ENCODE assay signal across 22 cellular contexts in the genomic region with DNA sequence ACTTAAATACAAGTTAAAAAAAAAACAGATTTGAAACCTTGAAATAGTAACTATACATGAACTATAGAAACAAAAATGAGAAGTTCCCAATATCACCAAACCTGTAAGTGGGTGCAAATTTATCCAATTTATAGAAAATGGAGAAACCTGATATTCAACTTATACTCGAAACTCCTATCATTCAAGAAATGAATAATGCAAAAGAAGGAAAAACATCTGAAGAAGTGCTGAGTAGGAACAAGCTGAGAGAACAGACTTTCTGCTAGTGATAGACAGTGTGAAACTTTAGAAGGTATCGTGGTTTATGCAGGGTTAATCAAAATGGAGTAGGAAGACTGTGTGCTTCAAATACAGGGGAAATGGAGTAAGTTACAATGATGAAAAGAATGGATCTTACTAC.
"Had no signal": no experiment of that assay in that cellular context is flagged by ENCODE, and none has a peak within 500 bp of the region (broad histone marks: within the 10 kb centered on the region; RNA-seq: fewer than 3 reads in every experiment).

No MANE protein-coding gene starts in this region.

- H3K9me3 ChIP-seq: ovary, right atrium auricular region, right lobe of liver, tibial nerve, uterus had no signal

- H3K36me3 ChIP-seq: ovary, right atrium auricular region, right lobe of liver, tibial nerve, uterus had no signal

- H3K4me3 ChIP-seq: lung, ovary, right atrium auricular region, right lobe of liver, smooth muscle cell, tibial nerve, uterus had no signal

- ATAC-seq: left cardiac atrium; left lobe of liver; natural killer cell; right lobe of liver; stimulated activated memory B cell treated with anti-CD40 and anti-IgM and Interleukin-4, amounts not matched to agents 10 μg/mL and 1 μg/mL and 100 μg/mL, for 72 hours; stimulated activated naive CD8-positive, alpha-beta T cell treated with anti-CD3 and anti-CD28 coated beads, Interleukin-15, amount 100 ng/mL, for 72 hours had no signal

- H3K27ac ChIP-seq: ovary, right atrium auricular region, right lobe of liver, tibial nerve, uterus had no signal

- H3K4me2 ChIP-seq: smooth muscle cell had no signal

- H3K4me1 ChIP-seq: uterus had no signal

- H3K27me3 ChIP-seq: ovary, right atrium auricular region, right lobe of liver, tibial nerve had no signal

- DNase-seq: hypothalamus; kidney glomerular epithelial cell; left cardiac atrium; mesendoderm; naive B cell; natural killer cell; ovary; right lobe of liver; stimulated activated CD4-positive, alpha-beta T cell treated with anti-CD3 and anti-CD28 coated beads, Interleukin-1b, Interleukin-23, amount 100 ng/mL, for 48 hours; stimulated activated CD4-positive, alpha-beta T cell treated with anti-CD3 and anti-CD28 coated beads, Interleukin-2, amount 100 ng/mL, for 48 hours; stimulated activated CD4-positive, alpha-beta T cell treated with anti-CD3 and anti-CD28 coated beads, Interleukin-4, amount 100 ng/mL, for 4 hours; stimulated activated CD8-positive, alpha-beta memory T cell treated with anti-CD3 and anti-CD28 coated beads, Interleukin-4, amount 100 ng/mL, for 48 hours; stimulated activated naive CD4-positive, alpha-beta T cell treated with Interleukin-2 at 50 U/mL for 16 hours; stimulated activated naive CD8-positive, alpha-beta T cell treated with anti-CD3 and anti-CD28 coated beads, Interleukin-15, amount 100 ng/mL, for 72 hours; substantia nigra; uterus had no signal
